ENCODE assay signal across 27 cellular contexts in genomic region chr2:239204143-239204875, GRCh38.
A peak's percentile ranks its signal among the peaks of the same experiment; 100 is the strongest.
DNase-seq lines count a peak whose midpoint lies in the region; ATAC-seq and TF ChIP-seq lines count a peak whose summit lies in the region.
"Had no signal": no experiment of that assay in that cellular context is flagged by ENCODE, and none has a peak within 500 bp of the region (broad histone marks: within the 10 kb centered on the region; RNA-seq: fewer than 3 reads in every experiment).

No MANE protein-coding gene starts in this region.

- H3K9me3 ChIP-seq in skeletal muscle tissue (ENCODE audit: control insufficient read depth in 3 of 3, low read length in 3 of 3) = no peaks in the 10 kb centered on the region
- H3K9me3 ChIP-seq: body of pancreas, gastroesophageal sphincter, mucosa of descending colon, ovary had no signal

- H3K27me3 ChIP-seq in HL-60 (ENCODE audit: insufficient read depth, poor library complexity, severe bottlenecking) (no peaks in the 10 kb centered on the region), layer of hippocampus (ENCODE audit: control insufficient read depth, insufficient read depth, low read length) (no peaks in the 10 kb centered on the region), skeletal muscle tissue (ENCODE audit: control insufficient read depth in 3 of 3, insufficient read depth in 3 of 3, low read length in 3 of 3) (no peaks in the 10 kb centered on the region)
- H3K27me3 ChIP-seq: body of pancreas, gastroesophageal sphincter, ovary had no signal

- H3K9ac ChIP-seq in skeletal muscle tissue (ENCODE audit: low read depth in 1 of 3, low read length in 3 of 3) = peak overlapping the region in 1 of 3 donors; percentile 16
- H3K9ac ChIP-seq: KMS-11 had no signal

- peaks cover 0 to 4% (median 0%) of the 10 kb centered on the region in 3 donors for H3K36me3 ChIP-seq in skeletal muscle tissue (ENCODE audit: control insufficient read depth in 3 of 3, insufficient read depth in 3 of 3, low read length in 3 of 3)
- H3K36me3 ChIP-seq: ovary had no signal

- H3K4me3 ChIP-seq in HL-60 (replicated peaks; ENCODE audit: insufficient read depth, low read length) (no peak overlapping the region), skeletal muscle tissue (ENCODE audit: low read length in 3 of 3) (no peak overlapping the region)
- H3K4me3 ChIP-seq: body of pancreas, gastroesophageal sphincter, mucosa of descending colon, ovary had no signal

- DNase-seq in HL-60 (ENCODE audit: low read depth in 1 of 2, low spot score in 1 of 2) = no peak
- peak in 1 of 61 donors; percentile 68 for DNase-seq in caudate nucleus (lab: John Stamatoyannopoulos, UW)
- DNase-seq in Kasumi-1 (lab: John Stamatoyannopoulos, UW) = no peak
- no peak for DNase-seq in activated T-cell treated with anti-CD3 and anti-CD28 coated beads, Interleukin-2, amount 50 U/mL, for 48 hours
- DNase-seq: activated CD4-positive, alpha-beta T cell treated with anti-CD3 and anti-CD28 coated beads for 4 hours; activated naive CD4-positive, alpha-beta T cell; activated T-cell treated with anti-CD3 and anti-CD28 coated beads, Interleukin-2, amount 50 U/mL, for 24 hours; cortex of kidney; DMS79 treated with DMSO at 0.1 percent for 48 hours; hypothalamus; immature natural killer cell; NCI-H187 treated with DMSO at 0.1 percent for 48 hours; NCI-H524; PC-3; stimulated activated CD4-positive, alpha-beta T cell treated with anti-CD3 and anti-CD28 coated beads, Interleukin-2, amount 100 ng/mL, for 48 hours; T-helper 2 cell had no signal

- H3K27ac ChIP-seq in HL-60 (replicated peaks) (peak overlapping the region; percentile 15), caudate nucleus (ENCODE audit: low read depth, low read length) (peak overlapping the region; percentile 68), layer of hippocampus (ENCODE audit: low read depth, low read length) (peak overlapping the region; percentile 68), skeletal muscle tissue (ENCODE audit: low read depth, low read length) (peak overlapping the region; percentile 12)
- H3K27ac ChIP-seq: body of pancreas, KMS-11, ovary had no signal

- TF ChIP-seq CTCF in HL-60 (IDR thresholded peaks at IDR 0.05; ENCODE audit: insufficient read depth, low read length) = no peak

- H3K4me1 ChIP-seq in skeletal muscle tissue (ENCODE audit: control insufficient read depth in 3 of 3, insufficient read depth in 3 of 3, low read length in 3 of 3) = peaks cover 46 to 77% (median 67%) of the 10 kb centered on the region in 3 donors

- no peak for ATAC-seq in HG03039 (IDR thresholded peaks at IDR 0.05; ENCODE audit: unreplicated experiment)
- ATAC-seq: body of pancreas, gastroesophageal sphincter, HCT116, mucosa of descending colon, PC-3, Right ventricle myocardium inferior, SK-N-SH treated with all-trans-retinoic acid at 6 μM for 48 hours had no signal

Comparison
In these comparisons a context has a peak if more than half of its experiments do, and no peak if none do; other contexts are left out.
1. H3K27ac ChIP-seq: peak in every context shown above with its lines; median percentile 68 in caudate nucleus; 68 in layer of hippocampus; 15 in HL-60; 12 in skeletal muscle tissue.